Comparison of ENCODE assay signal across 9 cellular contexts in genomic region chr13:97235549-97236206, GRCh38. TPM values are rescaled to one million over a fixed set of nuclear protein-coding genes. Genes with fewer than 3 reads are reported as not detected.
DNase-seq lines count a peak whose midpoint lies in the region; TF ChIP-seq lines count a peak whose summit lies in the region.
"Had no signal": no experiment of that assay in that cellular context is flagged by ENCODE, and none has a peak within 500 bp of the region (broad histone marks: within the 10 kb centered on the region; RNA-seq: fewer than 3 reads in every experiment).

No MANE protein-coding gene starts in this region.

- no peaks in the 10 kb centered on the region for H3K9me3 Mint-ChIP-seq in endothelial cell (ENCODE audit: unreplicated experiment)

- 13 to 58% methylated on average over 10 to 18 of the region's 18 CpGs for WGBS in transverse colon (ENCODE audit: low coverage in 1 of 2), 2 donors
- 58 to 60% methylated on average over 18 of the region's 18 CpGs for WGBS in testis, 2 donors

- in situ Hi-C loops in transverse colon (cut with MboI; ENCODE audit: low pct_ligation_motif_present in 1 of 4, low pct_unique_long_range_greater_than_20kb in 1 of 4, low sequenced_read_pairs in 3 of 4), result no loop called here

- peak overlapping the region; percentile 78 to 87 (median 84) for H3K27ac ChIP-seq in transverse colon
- H3K27ac ChIP-seq in testis, result peak overlapping the region in 1 of 2 donors; percentile 12

- TF ChIP-seq EP300 in transverse colon (IDR thresholded peaks at IDR 0.05; ENCODE audit: low read depth), result no peak

- peak; percentile 62 to 81 for DNase-seq in SHP77 (lab: John Stamatoyannopoulos, UW)
- no peak for DNase-seq in endothelial cell (ENCODE audit: low spot score)
- DNase-seq in midbrain (lab: John Stamatoyannopoulos, UW), result peak; percentile 16
- DNase-seq in transverse colon, result peak; percentile 71
- no peak for DNase-seq in activated CD4-positive, alpha-beta T cell treated with anti-CD3 and anti-CD28 coated beads for 4 hours
- DNase-seq in germinal center (ENCODE audit: low spot score), result no peak
- no peak for DNase-seq in testis
- DNase-seq: activated CD8-positive, alpha-beta memory T cell treated with anti-CD3 and anti-CD28 coated beads, Interleukin-2, amount 50 U/mL, for 48 hours; NCI-H345 had no signal

- H3K27me3 ChIP-seq in transverse colon (no peaks in the 10 kb centered on the region), testis (no peaks in the 10 kb centered on the region)

- H3K4me1 Mint-ChIP-seq in endothelial cell (ENCODE audit: unreplicated experiment), result peaks cover 96% of the 10 kb centered on the region

- H3K4me1 ChIP-seq in transverse colon (peaks cover 31 to 89% (median 73%) of the 10 kb centered on the region in 4 donors), testis (peaks cover 43% of the 10 kb centered on the region)

- H3K27ac Mint-ChIP-seq in endothelial cell (ENCODE audit: unreplicated experiment), result peak overlapping the region; percentile 83

- no peaks in the 10 kb centered on the region for H3K36me3 ChIP-seq in transverse colon
- no peaks in the 10 kb centered on the region for H3K36me3 ChIP-seq in testis (ENCODE audit: low read depth, missing control alignments)

- peaks cover 11% of the 10 kb centered on the region for H3K27me3 Mint-ChIP-seq in endothelial cell (ENCODE audit: unreplicated experiment)

- intact Hi-C loops in transverse colon (cut with DNase I; ENCODE audit: low total_unique reads), result no loop called here
- intact Hi-C loops in testis (cut with DNase I; ENCODE audit: low total_unique reads), result no loop called here

- TF ChIP-seq CTCF in endothelial cell (IDR thresholded peaks at IDR 0.05; ENCODE audit: unreplicated experiment) (no peak), transverse colon (IDR thresholded peaks at IDR 0.05) (no peak), testis (IDR thresholded peaks at IDR 0.05) (no peak)

- H3K4me3 Mint-ChIP-seq in endothelial cell (ENCODE audit: unreplicated experiment), result peak overlapping the region; percentile 79

- no peaks in the 10 kb centered on the region for H3K9me3 ChIP-seq in transverse colon
- H3K9me3 ChIP-seq in testis, result no peaks in the 10 kb centered on the region

- TF ChIP-seq POLR2A in transverse colon (IDR thresholded peaks at IDR 0.05) (no peak), testis (IDR thresholded peaks at IDR 0.05) (no peak)

- H3K36me3 Mint-ChIP-seq in endothelial cell (ENCODE audit: low read depth, unreplicated experiment), result peaks cover 66% of the 10 kb centered on the region

- H3K4me3 ChIP-seq in transverse colon, result peak overlapping the region in 2 of 4 donors; percentile 1 to 26
- H3K4me3 ChIP-seq in testis, result no peak overlapping the region

RNA-seq across cellular contexts. Expression of gene MBNL2, which starts 13.5 kb away (rescaled TPM):
- total RNA-seq in endothelial cell (ENCODE audit: unreplicated experiment), result 137 TPM
- total RNA-seq in transverse colon, result 10 to 100 TPM; 26.9 to 53.7 (median 46.1) TPM
- total RNA-seq in testis, result 10 to 100 TPM; 69.4 to 83.0 TPM
- 21.5 TPM for polyA plus RNA-seq in testis (ENCODE audit: insufficient read depth, low read depth, low replicate concordance)

Comparison
In these comparisons a context has a peak if more than half of its experiments do, and no peak if none do; other contexts are left out.
1. DNase-seq: peak in SHP77 (2 of 2), midbrain (single experiment) and transverse colon (single experiment); none in endothelial cell (single experiment), activated CD4-positive, alpha-beta T cell treated with anti-CD3 and anti-CD28 coated beads for 4 hours (0 of 2), germinal center (single experiment) and testis (single experiment).